2 cellular contexts compared by ENCODE assay signal in the genomic region with DNA sequence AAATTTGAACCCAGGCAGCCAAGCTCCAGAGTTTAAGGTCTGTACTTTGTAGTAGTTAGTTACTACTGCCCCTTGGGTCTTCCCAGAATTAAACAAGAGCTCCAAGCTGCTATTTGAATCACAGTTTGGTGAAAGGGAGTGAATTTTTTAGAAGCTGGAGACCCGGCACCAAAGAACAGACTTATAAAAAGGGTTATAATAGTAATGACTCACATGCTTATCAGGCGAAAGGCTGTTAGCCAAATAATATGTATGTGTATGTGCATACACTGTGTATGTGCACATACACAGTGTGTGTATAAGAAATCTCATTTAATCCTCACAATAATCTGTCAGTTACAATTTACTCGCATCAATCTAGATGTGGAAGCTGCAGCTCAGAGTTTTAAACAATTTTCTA.
TF ChIP-seq lines count a peak whose summit lies in the region.

No MANE protein-coding gene starts in this region.

TF ChIP-seq in SK-N-SH, 30 proteins besides CTCF, POLR2A, EP300 and RAD21 (continued from another document):
- TF ChIP-seq, protein P1, sequence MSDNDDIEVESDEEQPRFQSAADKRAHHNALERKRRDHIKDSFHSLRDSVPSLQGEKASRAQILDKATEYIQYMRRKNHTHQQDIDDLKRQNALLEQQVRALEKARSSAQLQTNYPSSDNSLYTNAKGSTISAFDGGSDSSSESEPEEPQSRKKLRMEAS (IDR thresholded peaks at IDR 0.05; ENCODE audit: low read depth): no peak
- TF ChIP-seq TCF12 (IDR thresholded peaks at IDR 0.05): no peak
- TF ChIP-seq TAF1 (IDR thresholded peaks at IDR 0.05; ENCODE audit: borderline replicate concordance, low read depth, low read length): no peak
- TF ChIP-seq JUND (IDR thresholded peaks at IDR 0.05): no peak
- TF ChIP-seq, protein P2, sequence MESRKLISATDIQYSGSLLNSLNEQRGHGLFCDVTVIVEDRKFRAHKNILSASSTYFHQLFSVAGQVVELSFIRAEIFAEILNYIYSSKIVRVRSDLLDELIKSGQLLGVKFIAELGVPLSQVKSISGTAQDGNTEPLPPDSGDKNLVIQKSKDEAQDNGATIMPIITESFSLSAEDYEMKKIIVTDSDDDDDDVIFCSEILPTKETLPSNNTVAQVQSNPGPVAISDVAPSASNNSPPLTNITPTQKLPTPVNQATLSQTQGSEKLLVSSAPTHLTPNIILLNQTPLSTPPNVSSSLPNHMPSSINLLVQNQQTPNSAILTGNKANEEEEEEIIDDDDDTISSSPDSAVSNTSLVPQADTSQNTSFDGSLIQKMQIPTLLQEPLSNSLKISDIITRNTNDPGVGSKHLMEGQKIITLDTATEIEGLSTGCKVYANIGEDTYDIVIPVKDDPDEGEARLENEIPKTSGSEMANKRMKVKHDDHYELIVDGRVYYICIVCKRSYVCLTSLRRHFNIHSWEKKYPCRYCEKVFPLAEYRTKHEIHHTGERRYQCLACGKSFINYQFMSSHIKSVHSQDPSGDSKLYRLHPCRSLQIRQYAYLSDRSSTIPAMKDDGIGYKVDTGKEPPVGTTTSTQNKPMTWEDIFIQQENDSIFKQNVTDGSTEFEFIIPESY (IDR thresholded peaks at IDR 0.05; ENCODE audit: borderline replicate concordance, low read depth): no peak
- no peak for TF ChIP-seq FOSL2 (IDR thresholded peaks at IDR 0.05; ENCODE audit: borderline replicate concordance, low read depth)

TF ChIP-seq in SK-N-SH treated with all-trans-retinoic acid at 6 μM for 48 hours, 23 proteins besides CTCF, POLR2A, EP300 and RAD21 (continued from another document):
- TF ChIP-seq PATZ1 (CRISPR knock-in tag; IDR thresholded peaks at IDR 0.05; ENCODE audit: borderline replicate concordance) (no peak), ISL1 (CRISPR knock-in tag; IDR thresholded peaks at IDR 0.05) (no peak), ZFP30 (CRISPR knock-in tag; IDR thresholded peaks at IDR 0.05) (no peak), ESRRG (CRISPR knock-in tag; IDR thresholded peaks at IDR 0.05) (no peak), TCF4 (CRISPR knock-in tag; IDR thresholded peaks at IDR 0.05; ENCODE audit: borderline replicate concordance) (no peak)
